Comparison of ENCODE assay signal across 1 cellular context in genomic region chr7:157932498-157933218, GRCh38.
A peak's percentile ranks its signal among the peaks of the same experiment; 100 is the strongest.
TF ChIP-seq lines count a peak whose summit lies in the region.

No MANE protein-coding gene starts in this region.

TF ChIP-seq in K562, 482 proteins besides CTCF, POLR2A, EP300 and RAD21 (continued from another document):
- TF ChIP-seq, protein P1, sequence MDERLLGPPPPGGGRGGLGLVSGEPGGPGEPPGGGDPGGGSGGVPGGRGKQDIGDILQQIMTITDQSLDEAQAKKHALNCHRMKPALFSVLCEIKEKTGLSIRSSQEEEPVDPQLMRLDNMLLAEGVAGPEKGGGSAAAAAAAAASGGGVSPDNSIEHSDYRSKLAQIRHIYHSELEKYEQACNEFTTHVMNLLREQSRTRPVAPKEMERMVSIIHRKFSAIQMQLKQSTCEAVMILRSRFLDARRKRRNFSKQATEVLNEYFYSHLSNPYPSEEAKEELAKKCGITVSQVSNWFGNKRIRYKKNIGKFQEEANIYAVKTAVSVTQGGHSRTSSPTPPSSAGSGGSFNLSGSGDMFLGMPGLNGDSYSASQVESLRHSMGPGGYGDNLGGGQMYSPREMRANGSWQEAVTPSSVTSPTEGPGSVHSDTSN (CRISPR knock-in tag; IDR thresholded peaks at IDR 0.05; ENCODE audit: low read depth): no peak
- TF ChIP-seq, protein P1 (tag; conservative IDR thresholded peaks at IDR 0.05; ENCODE audit: low read depth): peak; percentile 60
- no peak for TF ChIP-seq ELF1 (tag; IDR thresholded peaks at IDR 0.05)
- TF ChIP-seq CTBP1 (IDR thresholded peaks at IDR 0.05; ENCODE audit: borderline replicate concordance): no peak
- no peak for TF ChIP-seq NFE2L1 (tag; IDR thresholded peaks at IDR 0.05; ENCODE audit: borderline replicate concordance, low read depth)
- TF ChIP-seq BCL6 (CRISPR knock-in tag; IDR thresholded peaks at IDR 0.05): no peak
- peak; percentile 76; the same call in 1 of the 2 replicates for TF ChIP-seq FOSL1 (tag; conservative IDR thresholded peaks at IDR 0.05)
- 0 out of 3 replicates have a peak, but pooled peaks of 1 of the 2 experiments have one; percentile 19 for TF ChIP-seq CBX3 (IDR thresholded peaks at IDR 0.05; ENCODE audit: borderline replicate concordance in 1 of 2, low read length in 2 of 2)
- no peak for TF ChIP-seq MYBL2 (IDR thresholded peaks at IDR 0.05; ENCODE audit: low read depth)
- no peak for TF ChIP-seq MYBL2 (CRISPR knock-in tag; IDR thresholded peaks at IDR 0.05; ENCODE audit: borderline replicate concordance)
- TF ChIP-seq RNF2 (IDR thresholded peaks at IDR 0.05): no peak
- TF ChIP-seq SMARCA4 (IDR thresholded peaks at IDR 0.05): no peak
- TF ChIP-seq, protein P2, sequence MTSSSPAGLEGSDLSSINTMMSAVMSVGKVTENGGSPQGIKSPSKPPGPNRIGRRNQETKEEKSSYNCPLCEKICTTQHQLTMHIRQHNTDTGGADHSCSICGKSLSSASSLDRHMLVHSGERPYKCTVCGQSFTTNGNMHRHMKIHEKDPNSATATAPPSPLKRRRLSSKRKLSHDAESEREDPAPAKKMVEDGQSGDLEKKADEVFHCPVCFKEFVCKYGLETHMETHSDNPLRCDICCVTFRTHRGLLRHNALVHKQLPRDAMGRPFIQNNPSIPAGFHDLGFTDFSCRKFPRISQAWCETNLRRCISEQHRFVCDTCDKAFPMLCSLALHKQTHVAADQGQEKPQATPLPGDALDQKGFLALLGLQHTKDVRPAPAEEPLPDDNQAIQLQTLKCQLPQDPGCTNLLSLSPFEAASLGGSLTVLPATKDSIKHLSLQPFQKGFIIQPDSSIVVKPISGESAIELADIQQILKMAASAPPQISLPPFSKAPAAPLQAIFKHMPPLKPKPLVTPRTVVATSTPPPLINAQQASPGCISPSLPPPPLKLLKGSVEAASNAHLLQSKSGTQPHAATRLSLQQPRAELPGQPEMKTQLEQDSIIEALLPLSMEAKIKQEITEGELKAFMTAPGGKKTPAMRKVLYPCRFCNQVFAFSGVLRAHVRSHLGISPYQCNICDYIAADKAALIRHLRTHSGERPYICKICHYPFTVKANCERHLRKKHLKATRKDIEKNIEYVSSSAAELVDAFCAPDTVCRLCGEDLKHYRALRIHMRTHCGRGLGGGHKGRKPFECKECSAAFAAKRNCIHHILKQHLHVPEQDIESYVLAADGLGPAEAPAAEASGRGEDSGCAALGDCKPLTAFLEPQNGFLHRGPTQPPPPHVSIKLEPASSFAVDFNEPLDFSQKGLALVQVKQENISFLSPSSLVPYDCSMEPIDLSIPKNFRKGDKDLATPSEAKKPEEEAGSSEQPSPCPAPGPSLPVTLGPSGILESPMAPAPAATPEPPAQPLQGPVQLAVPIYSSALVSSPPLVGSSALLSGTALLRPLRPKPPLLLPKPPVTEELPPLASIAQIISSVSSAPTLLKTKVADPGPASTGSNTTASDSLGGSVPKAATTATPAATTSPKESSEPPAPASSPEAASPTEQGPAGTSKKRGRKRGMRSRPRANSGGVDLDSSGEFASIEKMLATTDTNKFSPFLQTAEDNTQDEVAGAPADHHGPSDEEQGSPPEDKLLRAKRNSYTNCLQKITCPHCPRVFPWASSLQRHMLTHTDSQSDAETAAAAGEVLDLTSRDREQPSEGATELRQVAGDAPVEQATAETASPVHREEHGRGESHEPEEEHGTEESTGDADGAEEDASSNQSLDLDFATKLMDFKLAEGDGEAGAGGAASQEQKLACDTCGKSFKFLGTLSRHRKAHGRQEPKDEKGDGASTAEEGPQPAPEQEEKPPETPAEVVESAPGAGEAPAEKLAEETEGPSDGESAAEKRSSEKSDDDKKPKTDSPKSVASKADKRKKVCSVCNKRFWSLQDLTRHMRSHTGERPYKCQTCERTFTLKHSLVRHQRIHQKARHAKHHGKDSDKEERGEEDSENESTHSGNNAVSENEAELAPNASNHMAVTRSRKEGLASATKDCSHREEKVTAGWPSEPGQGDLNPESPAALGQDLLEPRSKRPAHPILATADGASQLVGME (CRISPR knock-in tag; IDR thresholded peaks at IDR 0.05): no peak
- peak; percentile 83 for TF ChIP-seq PKNOX1 (IDR thresholded peaks at IDR 0.05)
- peak; percentile 66 for TF ChIP-seq MEIS2 (IDR thresholded peaks at IDR 0.05; ENCODE audit: partially characterized antibody)
- no peak for TF ChIP-seq NFXL1 (CRISPR knock-in tag; IDR thresholded peaks at IDR 0.05)
- no peak for TF ChIP-seq RAD51 (IDR thresholded peaks at IDR 0.05; ENCODE audit: borderline replicate concordance, low read depth)
- TF ChIP-seq ZNF507 (tag; conservative IDR thresholded peaks at IDR 0.05): no peak
- no peak for TF ChIP-seq ZNF124 (CRISPR knock-in tag; IDR thresholded peaks at IDR 0.05)
- TF ChIP-seq JUNB (CRISPR knock-in tag; conservative IDR thresholded peaks at IDR 0.05): peak; percentile 93
- TF ChIP-seq, protein P3, sequence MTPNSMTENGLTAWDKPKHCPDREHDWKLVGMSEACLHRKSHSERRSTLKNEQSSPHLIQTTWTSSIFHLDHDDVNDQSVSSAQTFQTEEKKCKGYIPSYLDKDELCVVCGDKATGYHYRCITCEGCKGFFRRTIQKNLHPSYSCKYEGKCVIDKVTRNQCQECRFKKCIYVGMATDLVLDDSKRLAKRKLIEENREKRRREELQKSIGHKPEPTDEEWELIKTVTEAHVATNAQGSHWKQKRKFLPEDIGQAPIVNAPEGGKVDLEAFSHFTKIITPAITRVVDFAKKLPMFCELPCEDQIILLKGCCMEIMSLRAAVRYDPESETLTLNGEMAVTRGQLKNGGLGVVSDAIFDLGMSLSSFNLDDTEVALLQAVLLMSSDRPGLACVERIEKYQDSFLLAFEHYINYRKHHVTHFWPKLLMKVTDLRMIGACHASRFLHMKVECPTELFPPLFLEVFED (CRISPR knock-in tag; conservative IDR thresholded peaks at IDR 0.05): no peak
- no peak for TF ChIP-seq STAG1 (CRISPR knock-in tag; IDR thresholded peaks at IDR 0.05; ENCODE audit: borderline replicate concordance)
- peak; percentile 69 to 72; a peak in 3 of 4 replicates for TF ChIP-seq TRIM24 (IDR thresholded peaks at IDR 0.05)
- no peak for TF ChIP-seq MYC (IDR thresholded peaks at IDR 0.05; ENCODE audit: low read depth, low read length)
- TF ChIP-seq MYC (CRISPR knock-in tag; IDR thresholded peaks at IDR 0.05; ENCODE audit: borderline replicate concordance, low read depth): no peak
- TF ChIP-seq JUND (IDR thresholded peaks at IDR 0.05; ENCODE audit: borderline replicate concordance, low read depth, low read length): no peak
- TF ChIP-seq JUND (tag; IDR thresholded peaks at IDR 0.05; ENCODE audit: borderline replicate concordance, low read depth, low read length): peak; percentile 58
- TF ChIP-seq ZNF282 (CRISPR knock-in tag; IDR thresholded peaks at IDR 0.05): no peak
- TF ChIP-seq SMARCC2 (IDR thresholded peaks at IDR 0.05; ENCODE audit: low read depth): no peak
- peak; percentile 84 for TF ChIP-seq ATF3 (IDR thresholded peaks at IDR 0.05)
- no peak for TF ChIP-seq ATF3 (CRISPR knock-in tag; conservative IDR thresholded peaks at IDR 0.05)
- TF ChIP-seq MAFF (IDR thresholded peaks at IDR 0.05; ENCODE audit: low read length): no peak
- TF ChIP-seq, protein P4, sequence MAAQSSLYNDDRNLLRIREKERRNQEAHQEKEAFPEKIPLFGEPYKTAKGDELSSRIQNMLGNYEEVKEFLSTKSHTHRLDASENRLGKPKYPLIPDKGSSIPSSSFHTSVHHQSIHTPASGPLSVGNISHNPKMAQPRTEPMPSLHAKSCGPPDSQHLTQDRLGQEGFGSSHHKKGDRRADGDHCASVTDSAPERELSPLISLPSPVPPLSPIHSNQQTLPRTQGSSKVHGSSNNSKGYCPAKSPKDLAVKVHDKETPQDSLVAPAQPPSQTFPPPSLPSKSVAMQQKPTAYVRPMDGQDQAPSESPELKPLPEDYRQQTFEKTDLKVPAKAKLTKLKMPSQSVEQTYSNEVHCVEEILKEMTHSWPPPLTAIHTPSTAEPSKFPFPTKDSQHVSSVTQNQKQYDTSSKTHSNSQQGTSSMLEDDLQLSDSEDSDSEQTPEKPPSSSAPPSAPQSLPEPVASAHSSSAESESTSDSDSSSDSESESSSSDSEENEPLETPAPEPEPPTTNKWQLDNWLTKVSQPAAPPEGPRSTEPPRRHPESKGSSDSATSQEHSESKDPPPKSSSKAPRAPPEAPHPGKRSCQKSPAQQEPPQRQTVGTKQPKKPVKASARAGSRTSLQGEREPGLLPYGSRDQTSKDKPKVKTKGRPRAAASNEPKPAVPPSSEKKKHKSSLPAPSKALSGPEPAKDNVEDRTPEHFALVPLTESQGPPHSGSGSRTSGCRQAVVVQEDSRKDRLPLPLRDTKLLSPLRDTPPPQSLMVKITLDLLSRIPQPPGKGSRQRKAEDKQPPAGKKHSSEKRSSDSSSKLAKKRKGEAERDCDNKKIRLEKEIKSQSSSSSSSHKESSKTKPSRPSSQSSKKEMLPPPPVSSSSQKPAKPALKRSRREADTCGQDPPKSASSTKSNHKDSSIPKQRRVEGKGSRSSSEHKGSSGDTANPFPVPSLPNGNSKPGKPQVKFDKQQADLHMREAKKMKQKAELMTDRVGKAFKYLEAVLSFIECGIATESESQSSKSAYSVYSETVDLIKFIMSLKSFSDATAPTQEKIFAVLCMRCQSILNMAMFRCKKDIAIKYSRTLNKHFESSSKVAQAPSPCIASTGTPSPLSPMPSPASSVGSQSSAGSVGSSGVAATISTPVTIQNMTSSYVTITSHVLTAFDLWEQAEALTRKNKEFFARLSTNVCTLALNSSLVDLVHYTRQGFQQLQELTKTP (IDR thresholded peaks at IDR 0.05; ENCODE audit: low read depth in 1 of 2, partially characterized antibody in 2 of 2): no peak
- TF ChIP-seq KDM4B (IDR thresholded peaks at IDR 0.05; ENCODE audit: borderline replicate concordance in 2 of 2, low read depth in 1 of 2): no peak
